Comparison of ENCODE assay signal across 8 cellular contexts in genomic region chr9:5617749-5618148, GRCh38.
DNase-seq lines count a peak whose midpoint lies in the region; ATAC-seq lines count a peak whose summit lies in the region.

No MANE protein-coding gene starts in this region.

- ATAC-seq in GM19035 (IDR thresholded peaks at IDR 0.05; ENCODE audit: unreplicated experiment) = peak; percentile 97
- peak; percentile 90 for ATAC-seq in HG03045 (IDR thresholded peaks at IDR 0.05; ENCODE audit: unreplicated experiment)

- DNase-seq in AML-193 (lab: John Stamatoyannopoulos, UW) = peak; percentile 34 to 49
- peak; percentile 89 for DNase-seq in SIG-M5 treated with dmso at 0.1 percent for 504 hours (lab: John Stamatoyannopoulos, UW; ENCODE audit: unreplicated experiment)
- DNase-seq in GM19240 (ENCODE audit: insufficient read length, low spot score) = no peak
- DNase-seq in GDM1 (lab: John Stamatoyannopoulos, UW) = no peak
- DNase-seq in COR-L47 (lab: John Stamatoyannopoulos, UW) = no peak
- no peak for DNase-seq in stimulated activated CD8-positive, alpha-beta memory T cell treated with anti-CD3 and anti-CD28 coated beads, Interleukin-4, amount 100 ng/mL, for 48 hours

Comparison
In these comparisons a context has a peak if more than half of its experiments do, and no peak if none do; other contexts are left out.
1. DNase-seq: peak in AML-193 (2 of 2) and SIG-M5 treated with dmso at 0.1 percent for 504 hours (single experiment); none in GM19240 (single experiment), GDM1 (single experiment), COR-L47 (single experiment) and stimulated activated CD8-positive, alpha-beta memory T cell treated with anti-CD3 and anti-CD28 coated beads, Interleukin-4, amount 100 ng/mL, for 48 hours (single experiment).